ENCODE assay signal across 18 cellular contexts in the genomic region with DNA sequence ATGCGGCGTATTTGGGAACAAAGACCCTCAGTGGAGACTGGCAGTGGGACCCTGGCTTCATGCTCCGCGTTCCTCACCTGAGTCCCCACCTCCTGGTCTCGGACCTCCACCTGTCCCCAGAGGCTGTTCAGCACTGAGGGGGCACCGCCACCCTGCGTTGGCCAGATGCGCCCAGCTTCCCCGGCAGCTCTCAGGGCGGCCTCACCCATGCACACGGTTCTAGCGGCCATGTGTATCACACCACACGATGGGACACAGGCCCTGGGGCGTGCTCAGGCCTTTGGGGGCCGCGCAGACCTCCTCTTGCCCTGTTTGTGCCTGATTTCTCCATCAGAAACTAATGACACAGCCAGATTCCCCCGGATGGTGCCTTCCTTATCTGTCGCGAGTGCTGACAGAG.
DNase-seq lines count a peak whose midpoint lies in the region; ATAC-seq and TF ChIP-seq lines count a peak whose summit lies in the region.
"Had no signal": no experiment of that assay in that cellular context is flagged by ENCODE, and none has a peak within 500 bp of the region (broad histone marks: within the 10 kb centered on the region; RNA-seq: fewer than 3 reads in every experiment).

No MANE protein-coding gene starts in this region.

- peaks cover 59% of the 10 kb centered on the region for H3K4me1 Mint-ChIP-seq in brain

- 81 to 90% (median 86%) methylated on average over 17 to 19 of the region's 19 CpGs for WGBS in heart left ventricle, 4 donors
- WGBS in right cardiac atrium: 84% methylated on average over 19 of the region's 19 CpGs

- no peaks in the 10 kb centered on the region for H3K79me2 ChIP-seq in neural cell (replicated peaks; ENCODE audit: insufficient read depth, low read length)

- TF ChIP-seq EP300 in neural cell (conservative IDR thresholded peaks at IDR 0.05; ENCODE audit: poor library complexity, severe bottlenecking): no peak

- DNase-seq in heart left ventricle: no peak
- no peak for DNase-seq in right cardiac atrium
- DNase-seq in D341Med (ENCODE audit: low spot score): no peak
- no peak for DNase-seq in MV-4-11 (lab: John Stamatoyannopoulos, UW)
- DNase-seq: 8988T; ACHN; C1 segment of cervical spinal cord; Calu3; CD4-positive, alpha-beta T cell; DMS79 treated with DMSO at 0.1 percent for 48 hours; EL; GDM1; IMR-90 had no signal

- H3K4me1 ChIP-seq in heart left ventricle: peaks cover 0 to 61% (median 34%) of the 10 kb centered on the region in 12 donors
- peaks cover 2% of the 10 kb centered on the region for H3K4me1 ChIP-seq in right cardiac atrium (ENCODE audit: control insufficient read depth, insufficient read depth, low read length)
- no peaks in the 10 kb centered on the region for H3K4me1 ChIP-seq in BLaER1

- H3K4me3 ChIP-seq in heart left ventricle: no peak overlapping the region
- no peak overlapping the region for H3K4me3 ChIP-seq in right cardiac atrium (ENCODE audit: low read length)
- H3K4me3 ChIP-seq in BLaER1: no peak overlapping the region
- no peak overlapping the region for H3K4me3 ChIP-seq in neural cell (ENCODE audit: low read length)

- peaks cover 0 to 42% (median 13%) of the 10 kb centered on the region in 9 donors for H3K36me3 ChIP-seq in heart left ventricle
- H3K36me3 ChIP-seq in BLaER1: peaks cover 100% of the 10 kb centered on the region
- H3K36me3 ChIP-seq in neural cell (ENCODE audit: insufficient read depth, low read length): no peaks in the 10 kb centered on the region

- ATAC-seq in heart left ventricle (no peak), right cardiac atrium (no peak), HG03469 (IDR thresholded peaks at IDR 0.05; ENCODE audit: unreplicated experiment) (no peak)
- ATAC-seq: HCT116 had no signal

- intact Hi-C loops in heart left ventricle (cut with DNase I): no loop called here
- intact Hi-C loops in right cardiac atrium (cut with DNase I): no loop called here

- H3K27me3 Mint-ChIP-seq in brain: no peaks in the 10 kb centered on the region
- H3K27me3 Mint-ChIP-seq: CD4-positive, alpha-beta T cell had no signal

- peak overlapping the region in 4 of 5 experiments; percentile 35 to 96 (median 76) for H3K27ac Mint-ChIP-seq in brain
- H3K27ac Mint-ChIP-seq: CD4-positive, alpha-beta T cell had no signal

- H3K36me3 Mint-ChIP-seq in brain: peaks cover 18% of the 10 kb centered on the region

- H3K27me3 ChIP-seq in heart left ventricle (no peaks in the 10 kb centered on the region), right cardiac atrium (ENCODE audit: control insufficient read depth, insufficient read depth) (no peaks in the 10 kb centered on the region), BLaER1 (no peaks in the 10 kb centered on the region), neural cell (ENCODE audit: insufficient read depth, low read depth, low read length) (no peaks in the 10 kb centered on the region)

- H3K4me3 Mint-ChIP-seq in brain: no peak overlapping the region
- H3K4me3 Mint-ChIP-seq: CD4-positive, alpha-beta T cell had no signal

- H2AFZ ChIP-seq in neural cell (ENCODE audit: low read depth, low read length): no peak overlapping the region

- no peaks in the 10 kb centered on the region for H3K9me3 Mint-ChIP-seq in brain
- H3K9me3 Mint-ChIP-seq: CD4-positive, alpha-beta T cell had no signal

- H4K20me1 ChIP-seq in BLaER1 (peaks cover 98% of the 10 kb centered on the region), neural cell (ENCODE audit: insufficient read depth) (no peaks in the 10 kb centered on the region)

- H3K4me2 ChIP-seq in BLaER1 (no peak overlapping the region), neural cell (ENCODE audit: low read length) (no peak overlapping the region)

- H3K27ac ChIP-seq in heart left ventricle (peak overlapping the region in 8 of 12 donors; percentile 7 to 61 (median 24)), right cardiac atrium (ENCODE audit: low read length) (no peak overlapping the region), BLaER1 (peak overlapping the region; percentile 4; the same call in 1 of the 2 replicates), neural cell (ENCODE audit: low read length) (peak overlapping the region; percentile 37)

- H3K9me2 ChIP-seq in neural cell (ENCODE audit: insufficient read depth, low read length): no peaks in the 10 kb centered on the region

- H3K9ac ChIP-seq in BLaER1: no peak overlapping the region
- H3K9ac ChIP-seq in neural cell (ENCODE audit: low read length): no peak overlapping the region

- TF ChIP-seq CTCF in heart left ventricle (IDR thresholded peaks at IDR 0.05) (no peak), brain (conservative IDR thresholded peaks at IDR 0.05) (no peak), neural cell (IDR thresholded peaks at IDR 0.05; ENCODE audit: poor library complexity, severe bottlenecking) (no peak)

- no peak for TF ChIP-seq RAD21 in neural cell (conservative IDR thresholded peaks at IDR 0.05)

- H3K9me3 ChIP-seq in heart left ventricle: no peaks in the 10 kb centered on the region
- no peaks in the 10 kb centered on the region for H3K9me3 ChIP-seq in right cardiac atrium (ENCODE audit: control insufficient read depth, low read length)
- H3K9me3 ChIP-seq in BLaER1: no peaks in the 10 kb centered on the region
- H3K9me3 ChIP-seq in neural cell (ENCODE audit: low read length): no peaks in the 10 kb centered on the region

- TF ChIP-seq POLR2A in heart left ventricle (IDR thresholded peaks at IDR 0.05): no peak

- no peaks in the 10 kb centered on the region for H3F3A ChIP-seq in neural cell (ENCODE audit: insufficient read depth, low read length, poor library complexity, severe bottlenecking)

TF ChIP-seq in neural cell, 6 proteins besides CTCF, POLR2A, EP300 and RAD21:
- TF ChIP-seq POLR2AphosphoS5 (IDR thresholded peaks at IDR 0.05): no peak
- TF ChIP-seq TAF1 (IDR thresholded peaks at IDR 0.05; ENCODE audit: low read depth): no peak
- no peak for TF ChIP-seq MXI1 (conservative IDR thresholded peaks at IDR 0.05; ENCODE audit: poor library complexity, severe bottlenecking)
- no peak for TF ChIP-seq REST (IDR thresholded peaks at IDR 0.05; ENCODE audit: borderline replicate concordance)
- TF ChIP-seq EZH2 (IDR thresholded peaks at IDR 0.05; ENCODE audit: borderline replicate concordance, insufficient read depth, low read length, poor library complexity, severe bottlenecking): no peak
- TF ChIP-seq SMC3 (conservative IDR thresholded peaks at IDR 0.05; ENCODE audit: poor library complexity): no peak
